In the genomic region with DNA sequence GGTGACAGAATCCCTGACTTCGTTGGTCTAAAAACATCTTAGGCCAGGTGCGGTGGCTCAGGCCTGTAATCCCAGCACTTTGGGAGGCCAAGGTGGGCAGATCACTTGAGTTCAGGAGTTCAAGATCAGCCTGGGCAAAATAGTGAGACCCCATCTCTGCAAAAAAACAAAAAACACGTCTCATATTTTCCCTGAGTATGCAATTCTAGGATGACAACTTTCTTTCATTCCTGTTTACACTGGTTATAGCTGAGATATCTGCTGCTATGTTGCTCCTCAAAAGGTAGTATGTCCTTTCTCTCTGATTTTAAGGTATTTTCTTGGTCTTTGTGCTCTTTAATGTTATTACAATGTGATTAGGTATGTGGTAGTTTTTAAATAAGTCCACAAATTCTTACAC, we compare ENCODE assay signal across 30 cellular contexts. TPM values are rescaled to one million over a fixed set of nuclear protein-coding genes. Genes with fewer than 3 reads are reported as not detected.
DNase-seq lines count a peak whose midpoint lies in the region; ATAC-seq and TF ChIP-seq lines count a peak whose summit lies in the region.
"Had no signal": no experiment of that assay in that cellular context is flagged by ENCODE, and none has a peak within 500 bp of the region (broad histone marks: within the 10 kb centered on the region; RNA-seq: fewer than 3 reads in every experiment).

No MANE protein-coding gene starts in this region.

- H3K27me3 Mint-ChIP-seq in stimulated activated naive CD8-positive, alpha-beta T cell treated with anti-CD3 and anti-CD28 coated beads, Interleukin-15, Interleukin-2, amounts not matched to agents 100 ng/mL and 50 ng/mL, for 24 hours = no peaks in the 10 kb centered on the region
- H3K27me3 Mint-ChIP-seq in activated naive CD8-positive, alpha-beta T cell treated with anti-CD3 and anti-CD28 coated beads, Interleukin-2, amount 10 ng/mL, durations not matched to agents 7 days and 5 days = no peaks in the 10 kb centered on the region
- H3K27me3 Mint-ChIP-seq: CD4-positive, alpha-beta memory T cell had no signal

- TF ChIP-seq POLR2A in suprapubic skin (IDR thresholded peaks at IDR 0.05) = no peak

- H3K36me3 ChIP-seq in Karpas-422 (ENCODE audit: insufficient read depth, low read length) (peaks cover 53% of the 10 kb centered on the region), suprapubic skin (peaks cover 50% of the 10 kb centered on the region)

- H3K27ac ChIP-seq in Karpas-422 (ENCODE audit: low read length) = 0 out of 2 replicates have a peak overlapping the region, but pooled peaks have one; percentile 32
- H3K27ac ChIP-seq in suprapubic skin = no peak overlapping the region
- H3K27ac ChIP-seq: GM23248, SJSA1 had no signal

- DNase-seq in stimulated activated naive CD8-positive, alpha-beta T cell treated with anti-CD3 and anti-CD28 coated beads, Interleukin-15, Interleukin-2, amounts not matched to agents 100 U/mL and 50 U/mL, for 24 hours = no peak
- DNase-seq in Karpas-422 (no peak), HK-2 (ENCODE audit: unreplicated experiment) (no peak), NCI-H510A treated with DMSO at 0.1 percent for 48 hours (lab: John Stamatoyannopoulos, UW) (no peak), suprapubic skin (ENCODE audit: low spot score in 2 of 2) (no peak)
- DNase-seq in activated naive CD8-positive, alpha-beta T cell treated with anti-CD3 and anti-CD28 coated beads, Interleukin-2, amount 10 ng/mL, durations not matched to agents 7 days and 5 days = peak; percentile 2
- DNase-seq: C1 segment of cervical spinal cord, DMS 273 treated with DMSO at 0.1 percent for 48 hours, DMS79, EL, GDM1, GM23248, H9, MV-4-11, NCI-H1105, NCI-H1436 treated with DMSO at 0.1 percent for 48 hours, NCI-H187 treated with DMSO at 0.1 percent for 48 hours, NCI-H2171 treated with DMSO at 0.1 percent for 48 hours, NCI-H524 treated with DMSO at 0.1 percent for 48 hours, NCI-H774, PC-3 had no signal

- POLR2A ChIA-PET in activated naive CD8-positive, alpha-beta T cell treated with anti-CD3 and anti-CD28 coated beads, Interleukin-2, amount 10 ng/mL, durations not matched to agents 7 days and 5 days (lab: Charles Lee) = no interaction called here

- H4K20me1 ChIP-seq in Karpas-422 (ENCODE audit: insufficient read depth, low read depth, low read length) = no peaks in the 10 kb centered on the region

- TF ChIP-seq EP300 in suprapubic skin (IDR thresholded peaks at IDR 0.05) = no peak

- no peak overlapping the region for H3K9ac ChIP-seq in Karpas-422 (ENCODE audit: low read length)
- H3K9ac ChIP-seq: GM23248 had no signal

- peaks cover 42% of the 10 kb centered on the region for H3K4me1 Mint-ChIP-seq in stimulated activated naive CD8-positive, alpha-beta T cell treated with anti-CD3 and anti-CD28 coated beads, Interleukin-15, Interleukin-2, amounts not matched to agents 100 ng/mL and 50 ng/mL, for 24 hours (ENCODE audit: low read depth)
- H3K4me1 Mint-ChIP-seq in activated naive CD8-positive, alpha-beta T cell treated with anti-CD3 and anti-CD28 coated beads, Interleukin-2, amount 10 ng/mL, durations not matched to agents 7 days and 5 days = peaks cover 18% of the 10 kb centered on the region
- H3K4me1 Mint-ChIP-seq: H9 had no signal

- no peaks in the 10 kb centered on the region for H3K9me2 ChIP-seq in Karpas-422 (replicated peaks; ENCODE audit: insufficient read depth, low read length)

- H3K4me2 ChIP-seq in Karpas-422 (ENCODE audit: low read depth, low read length, poor library complexity, severe bottlenecking) = no peak overlapping the region

- no peaks in the 10 kb centered on the region for H3K79me2 ChIP-seq in Karpas-422 (ENCODE audit: low read length)

- ATAC-seq in stimulated activated naive CD8-positive, alpha-beta T cell treated with anti-CD3 and anti-CD28 coated beads, Interleukin-15, Interleukin-2, amounts not matched to agents 100 U/mL and 50 U/mL, for 24 hours = no peak
- no peak for ATAC-seq in activated naive CD8-positive, alpha-beta T cell treated with anti-CD3 and anti-CD28 coated beads, Interleukin-2, amount 10 ng/mL, durations not matched to agents 7 days and 5 days (ENCODE audit: low read depth)
- ATAC-seq: GM12878, PC-3, Right ventricle myocardium inferior had no signal

- H3K4me3 Mint-ChIP-seq in stimulated activated naive CD8-positive, alpha-beta T cell treated with anti-CD3 and anti-CD28 coated beads, Interleukin-15, Interleukin-2, amounts not matched to agents 100 ng/mL and 50 ng/mL, for 24 hours = no peak overlapping the region
- H3K4me3 Mint-ChIP-seq in activated naive CD8-positive, alpha-beta T cell treated with anti-CD3 and anti-CD28 coated beads, Interleukin-2, amount 10 ng/mL, durations not matched to agents 7 days and 5 days = no peak overlapping the region
- H3K4me3 Mint-ChIP-seq: H9 had no signal

- peaks cover 72% of the 10 kb centered on the region for H3K36me3 Mint-ChIP-seq in stimulated activated naive CD8-positive, alpha-beta T cell treated with anti-CD3 and anti-CD28 coated beads, Interleukin-15, Interleukin-2, amounts not matched to agents 100 ng/mL and 50 ng/mL, for 24 hours (ENCODE audit: low read depth)
- peaks cover 42% of the 10 kb centered on the region for H3K36me3 Mint-ChIP-seq in activated naive CD8-positive, alpha-beta T cell treated with anti-CD3 and anti-CD28 coated beads, Interleukin-2, amount 10 ng/mL, durations not matched to agents 7 days and 5 days

- whole genome bisulfite sequencing in suprapubic skin = 95% methylated on average over 3 of the region's 3 CpGs

- H3K4me3 ChIP-seq in Karpas-422 (ENCODE audit: low read length) (no peak overlapping the region), suprapubic skin (no peak overlapping the region)
- H3K4me3 ChIP-seq: GM12878, GM23248, SJSA1 had no signal

- H3K27me3 ChIP-seq in Karpas-422 (ENCODE audit: low read length) (no peaks in the 10 kb centered on the region), suprapubic skin (no peaks in the 10 kb centered on the region)
- H3K27me3 ChIP-seq: SJSA1 had no signal

- no peak overlapping the region for H2AFZ ChIP-seq in Karpas-422 (ENCODE audit: low read length)
- H2AFZ ChIP-seq: GM23248 had no signal

- H3K9me3 ChIP-seq in Karpas-422 (ENCODE audit: low read length) (no peaks in the 10 kb centered on the region), suprapubic skin (no peaks in the 10 kb centered on the region)
- H3K9me3 ChIP-seq: Caco-2, SJSA1 had no signal

- no peak for TF ChIP-seq CTCF in suprapubic skin (IDR thresholded peaks at IDR 0.05)

- H3K9me3 Mint-ChIP-seq in stimulated activated naive CD8-positive, alpha-beta T cell treated with anti-CD3 and anti-CD28 coated beads, Interleukin-15, Interleukin-2, amounts not matched to agents 100 ng/mL and 50 ng/mL, for 24 hours = peaks cover 4% of the 10 kb centered on the region
- H3K9me3 Mint-ChIP-seq in activated naive CD8-positive, alpha-beta T cell treated with anti-CD3 and anti-CD28 coated beads, Interleukin-2, amount 10 ng/mL, durations not matched to agents 7 days and 5 days = peaks cover 2% of the 10 kb centered on the region
- H3K9me3 Mint-ChIP-seq: CD4-positive, alpha-beta memory T cell had no signal

- H3K27ac Mint-ChIP-seq in stimulated activated naive CD8-positive, alpha-beta T cell treated with anti-CD3 and anti-CD28 coated beads, Interleukin-15, Interleukin-2, amounts not matched to agents 100 ng/mL and 50 ng/mL, for 24 hours = peak overlapping the region; percentile 6
- H3K27ac Mint-ChIP-seq in activated naive CD8-positive, alpha-beta T cell treated with anti-CD3 and anti-CD28 coated beads, Interleukin-2, amount 10 ng/mL, durations not matched to agents 7 days and 5 days = no peak overlapping the region

- no peaks in the 10 kb centered on the region for H3K4me1 ChIP-seq in Karpas-422 (ENCODE audit: low read length)
- H3K4me1 ChIP-seq in suprapubic skin = no peaks in the 10 kb centered on the region
- H3K4me1 ChIP-seq: Caco-2 had no signal

RNA-seq across cellular contexts. Expression of gene PTH1R, which starts 39.3 kb away (rescaled TPM):
- total RNA-seq in Karpas-422 (2014; rRNA removed; shearing (Covaris generic); ENCODE audit: low replicate concordance) = not detected in 2 replicates
- not detected for total RNA-seq in activated naive CD8-positive, alpha-beta T cell treated with anti-CD3 and anti-CD28 coated beads, Interleukin-2, amount 10 ng/mL, durations not matched to agents 7 days and 5 days
- 1 to 10 TPM; 1.1 to 4.2 (median 3.0) TPM for total RNA-seq in suprapubic skin
- total RNA-seq: CD4-positive, alpha-beta memory T cell; GM12878; MCF 10A; PC-3; SJSA1 had no signal

RNA-seq across cellular contexts. Expression of gene MYL3, which starts 53.6 kb away (rescaled TPM):
- not detected in 2 replicates for total RNA-seq in Karpas-422 (2014; rRNA removed; shearing (Covaris generic); ENCODE audit: low replicate concordance)
- not detected for total RNA-seq in activated naive CD8-positive, alpha-beta T cell treated with anti-CD3 and anti-CD28 coated beads, Interleukin-2, amount 10 ng/mL, durations not matched to agents 7 days and 5 days
- total RNA-seq in suprapubic skin = 1 to 10 TPM in 1 of 4 donors, not detected in 3; 1.4 TPM
- total RNA-seq: A673; CD4-positive, alpha-beta memory T cell; GM12878; GM23248; LHCN-M2; MCF 10A; PC-3; SJSA1 had no signal

RNA-seq across cellular contexts. Expression of gene CCDC12, which starts 59.7 kb away (rescaled TPM):
- total RNA-seq in Karpas-422 (2014; rRNA removed; shearing (Covaris generic); ENCODE audit: low replicate concordance) = 40.2 and 83.5 TPM in 2 replicates
- 10 to 100 TPM; 58.6 to 60.0 TPM for total RNA-seq in activated naive CD8-positive, alpha-beta T cell treated with anti-CD3 and anti-CD28 coated beads, Interleukin-2, amount 10 ng/mL, durations not matched to agents 7 days and 5 days
- 10 to 100 TPM; 56.1 to 86.8 (median 81.6) TPM for total RNA-seq in suprapubic skin
